12 cellular contexts compared by ENCODE assay signal in genomic region chr1:15682886-15683410, GRCh38. TPM values are rescaled to one million over a fixed set of nuclear protein-coding genes. Genes with fewer than 3 reads are reported as not detected.
DNase-seq lines count a peak whose midpoint lies in the region; ATAC-seq, FAIRE-seq and TF ChIP-seq lines count a peak whose summit lies in the region.
"Had no signal": no experiment of that assay in that cellular context is flagged by ENCODE, and none has a peak within 500 bp of the region (broad histone marks: within the 10 kb centered on the region; RNA-seq: fewer than 3 reads in every experiment).

No MANE protein-coding gene starts in this region.

- peaks cover 3% of the 10 kb centered on the region for H3K36me3 Mint-ChIP-seq in activated CD8-positive, alpha-beta memory T cell treated with anti-CD3 and anti-CD28 coated beads, Interleukin-2, amount 10 ng/mL, durations not matched to agents 7 days and 5 days
- peaks cover 7% of the 10 kb centered on the region for H3K36me3 Mint-ChIP-seq in activated T-helper 17 cell treated with anti-CD3 and anti-CD28 coated beads, Interleukin-2, amount 50 U/mL, for 72 hours (ENCODE audit: low read depth)

- no peak for ATAC-seq in activated CD8-positive, alpha-beta memory T cell treated with anti-CD3 and anti-CD28 coated beads, Interleukin-2, amount 10 ng/mL, durations not matched to agents 7 days and 5 days
- no peak for ATAC-seq in activated T-helper 17 cell treated with anti-CD3 and anti-CD28 coated beads, Interleukin-2, amount 50 U/mL, for 72 hours (replicated peaks)
- ATAC-seq in HG02870 (IDR thresholded peaks at IDR 0.05; ENCODE audit: unreplicated experiment): no peak

- H3K9me1 ChIP-seq in keratinocyte (ENCODE audit: control insufficient read depth, extremely low read depth, insufficient read depth, low read length): no peaks in the 10 kb centered on the region

- H3K27me3 Mint-ChIP-seq in activated CD8-positive, alpha-beta memory T cell treated with anti-CD3 and anti-CD28 coated beads, Interleukin-2, amount 10 ng/mL, durations not matched to agents 7 days and 5 days: no peaks in the 10 kb centered on the region
- H3K27me3 Mint-ChIP-seq in activated T-helper 17 cell treated with anti-CD3 and anti-CD28 coated beads, Interleukin-2, amount 50 U/mL, for 72 hours: no peaks in the 10 kb centered on the region

- WGBS in stomach, 5 donors: 83 to 93% (median 91%) methylated on average over 4 of the region's 4 CpGs

- peak overlapping the region; percentile 57 for H3K4me3 Mint-ChIP-seq in activated CD8-positive, alpha-beta memory T cell treated with anti-CD3 and anti-CD28 coated beads, Interleukin-2, amount 10 ng/mL, durations not matched to agents 7 days and 5 days
- peak overlapping the region; percentile 76 for H3K4me3 Mint-ChIP-seq in activated T-helper 17 cell treated with anti-CD3 and anti-CD28 coated beads, Interleukin-2, amount 50 U/mL, for 72 hours

- H3K4me2 ChIP-seq in keratinocyte (ENCODE audit: control insufficient read depth, extremely low read depth, insufficient read depth, low read depth, low read length): no peak overlapping the region

- intact Hi-C loops in stomach (cut with DNase I; ENCODE audit: low total_unique reads): no loop called here

- H3K4me1 ChIP-seq in keratinocyte (ENCODE audit: control insufficient read depth, extremely low read depth, insufficient read depth, low read length): peaks cover 55% of the 10 kb centered on the region
- peaks cover 14 to 62% (median 33%) of the 10 kb centered on the region in 4 donors for H3K4me1 ChIP-seq in stomach

- TF ChIP-seq CTCF in keratinocyte (optimal IDR thresholded peaks at IDR 0.05 in 1 of 3, IDR thresholded peaks at IDR 0.05 in 1 of 3, conservative IDR thresholded peaks at IDR 0.05 in 1 of 3; ENCODE audit: extremely low read depth in 1 of 3, insufficient read depth in 2 of 3, low read length in 3 of 3) (no peak), stomach (IDR thresholded peaks at IDR 0.05) (no peak)

- H3K79me2 ChIP-seq in keratinocyte (ENCODE audit: control insufficient read depth, insufficient read depth, low read length): peaks cover 38% of the 10 kb centered on the region

- TF ChIP-seq POLR2A in stomach (IDR thresholded peaks at IDR 0.05): no peak

- no peaks in the 10 kb centered on the region for H3K9me3 Mint-ChIP-seq in activated CD8-positive, alpha-beta memory T cell treated with anti-CD3 and anti-CD28 coated beads, Interleukin-2, amount 10 ng/mL, durations not matched to agents 7 days and 5 days (ENCODE audit: low read depth)
- no peaks in the 10 kb centered on the region for H3K9me3 Mint-ChIP-seq in activated T-helper 17 cell treated with anti-CD3 and anti-CD28 coated beads, Interleukin-2, amount 50 U/mL, for 72 hours

- peaks cover 39% of the 10 kb centered on the region for H3K4me1 Mint-ChIP-seq in activated CD8-positive, alpha-beta memory T cell treated with anti-CD3 and anti-CD28 coated beads, Interleukin-2, amount 10 ng/mL, durations not matched to agents 7 days and 5 days
- peaks cover 21% of the 10 kb centered on the region for H3K4me1 Mint-ChIP-seq in activated T-helper 17 cell treated with anti-CD3 and anti-CD28 coated beads, Interleukin-2, amount 50 U/mL, for 72 hours

- H3K36me3 ChIP-seq in keratinocyte (ENCODE audit: control insufficient read depth in 2 of 2, extremely low read depth in 1 of 2, insufficient read depth in 2 of 2, low read length in 2 of 2): no peaks in the 10 kb centered on the region
- H3K36me3 ChIP-seq in stomach: no peaks in the 10 kb centered on the region

- no peak overlapping the region for H2AFZ ChIP-seq in keratinocyte (ENCODE audit: control insufficient read depth, low read length)

- dilution Hi-C loops in keratinocyte (cut with MboI; ENCODE audit: extremely low pct_ligation_motif_present, low sequenced_read_pairs): no loop called here

- H3K9me3 ChIP-seq in keratinocyte (ENCODE audit: control insufficient read depth, low read depth, low read length) (no peaks in the 10 kb centered on the region), stomach (no peaks in the 10 kb centered on the region)

- CTCF ChIA-PET in activated CD8-positive, alpha-beta memory T cell treated with anti-CD3 and anti-CD28 coated beads, Interleukin-2, amount 10 ng/mL, durations not matched to agents 7 days and 5 days (lab: Charles Lee): no interaction called here

- H3K4me3 ChIP-seq in keratinocyte (ENCODE audit: control insufficient read depth in 2 of 3, extremely low read depth in 1 of 3, insufficient read depth in 2 of 3, low read depth in 1 of 3, low read length in 3 of 3) (no peak overlapping the region), stomach (peak overlapping the region in 1 of 4 donors; percentile 60)

- no peak overlapping the region for H3K9ac ChIP-seq in keratinocyte (ENCODE audit: control insufficient read depth, extremely low read depth, insufficient read depth, low read length)

- H3K27me3 ChIP-seq in keratinocyte (ENCODE audit: control insufficient read depth, extremely low read depth, insufficient read depth, low read length) (no peaks in the 10 kb centered on the region), stomach (no peaks in the 10 kb centered on the region)

- no peak for DNase-seq in activated CD8-positive, alpha-beta memory T cell treated with anti-CD3 and anti-CD28 coated beads, Interleukin-2, amount 10 ng/mL, durations not matched to agents 7 days and 5 days
- DNase-seq in activated CD8-positive, alpha-beta memory T cell treated with anti-CD3 and anti-CD28 coated beads, Interleukin-2, amount 50 U/mL, for 4 hours: no peak
- DNase-seq in keratinocyte (ENCODE audit: low read depth, low spot score) (no peak), stomach (no peak), DMS79 (lab: John Stamatoyannopoulos, UW) (no peak), HPDE6-E6E7 (ENCODE audit: extremely low spot score) (no peak)
- DNase-seq: NCI-H524, retina had no signal

- peaks cover 3% of the 10 kb centered on the region for H4K20me1 ChIP-seq in keratinocyte (ENCODE audit: control insufficient read depth, extremely low read depth, insufficient read depth, low read length)

- H3K27ac ChIP-seq in keratinocyte (ENCODE audit: control insufficient read depth, insufficient read depth, low read length): peak overlapping the region; percentile 93
- peak overlapping the region in 4 of 5 donors; percentile 94 to 99 (median 96) for H3K27ac ChIP-seq in stomach

- H3K27ac Mint-ChIP-seq in activated CD8-positive, alpha-beta memory T cell treated with anti-CD3 and anti-CD28 coated beads, Interleukin-2, amount 10 ng/mL, durations not matched to agents 7 days and 5 days: peak overlapping the region; percentile 80
- peak overlapping the region; percentile 93 for H3K27ac Mint-ChIP-seq in activated T-helper 17 cell treated with anti-CD3 and anti-CD28 coated beads, Interleukin-2, amount 50 U/mL, for 72 hours

- no peak for TF ChIP-seq EP300 in stomach (IDR thresholded peaks at IDR 0.05)

- FAIRE-seq in keratinocyte (lab: Jason Lieb, UNC): no peak
- FAIRE-seq: endometrium, GM19239 had no signal

RNA-seq across cellular contexts. Expression of gene PLEKHM2, which starts 1.2 kb away (rescaled TPM):
- total RNA-seq in activated CD8-positive, alpha-beta memory T cell treated with anti-CD3 and anti-CD28 coated beads, Interleukin-2, amount 10 ng/mL, durations not matched to agents 7 days and 5 days: 10 to 100 TPM; 55.7 to 63.2 TPM
- total RNA-seq in activated T-helper 17 cell treated with anti-CD3 and anti-CD28 coated beads, Interleukin-2, amount 50 U/mL, for 72 hours: 10 to 100 TPM; 32.2 to 50.5 TPM
- polyA plus RNA-seq in keratinocyte (30.0 to 51.0 TPM (median 32.1 TPM) in 3 replicates), stomach (10 to 100 TPM; 19.3 to 33.9 (median 25.2) TPM)
- 31.2 TPM for polyA plus RNA-seq in keratinocyte (2011; ENCODE audit: low read depth)
- 28.5 and 57.5 TPM in 2 replicates for polyA plus RNA-seq in keratinocyte (2011; cell fraction: cytosol; rRNA removed)
- polyA plus RNA-seq in keratinocyte (2011; cell fraction: nucleus; rRNA removed): 64.1 and 80.9 TPM in 2 replicates
- polyA plus RNA-seq in keratinocyte (2012; ENCODE audit: low replicate concordance): 45.4 and 57.8 TPM in 2 replicates
- 34.5 to 129 TPM (median 53.2 TPM) in 3 replicates for polyA minus RNA-seq in keratinocyte
- 82.5 TPM for polyA minus RNA-seq in keratinocyte (2011; cell fraction: cytosol; rRNA and poly(A)+ RNA removed)
- polyA minus RNA-seq in keratinocyte (2011; cell fraction: nucleus; rRNA and poly(A)+ RNA removed): 39.5 and 39.7 TPM in 2 replicates
- total RNA-seq in stomach: 10 to 100 TPM; 22.3 to 63.0 (median 36.2) TPM

RNA-seq across cellular contexts. Expression of gene SLC25A34, which starts 53.1 kb away (rescaled TPM):
- total RNA-seq in activated CD8-positive, alpha-beta memory T cell treated with anti-CD3 and anti-CD28 coated beads, Interleukin-2, amount 10 ng/mL, durations not matched to agents 7 days and 5 days: under 1 TPM; 0.82 to 0.88 TPM
- 1 to 10 TPM in 1 of 2 donors, under 1 TPM in 1; 0.90 to 1.6 TPM for total RNA-seq in activated T-helper 17 cell treated with anti-CD3 and anti-CD28 coated beads, Interleukin-2, amount 50 U/mL, for 72 hours
- 0.28 to 0.80 TPM (median 0.46 TPM) in 3 replicates for polyA plus RNA-seq in keratinocyte
- polyA plus RNA-seq in keratinocyte (2011; ENCODE audit: low read depth): 0.42 TPM
- 0.04 and 0.16 TPM in 2 replicates for polyA plus RNA-seq in keratinocyte (2011; cell fraction: cytosol; rRNA removed)
- polyA plus RNA-seq in keratinocyte (2011; cell fraction: nucleus; rRNA removed): 2.4 and 3.6 TPM in 2 replicates
- polyA plus RNA-seq in keratinocyte (2012; ENCODE audit: low replicate concordance): 0.23 and 0.82 TPM in 2 replicates
- 0.10 to 0.77 TPM (median 0.26 TPM) in 3 replicates for polyA minus RNA-seq in keratinocyte
- not detected for polyA minus RNA-seq in keratinocyte (2011; cell fraction: cytosol; rRNA and poly(A)+ RNA removed)
- 1.3 and 1.4 TPM in 2 replicates for polyA minus RNA-seq in keratinocyte (2011; cell fraction: nucleus; rRNA and poly(A)+ RNA removed)
- total RNA-seq in stomach: 10 to 100 TPM in 2 of 5 donors, 1 to 10 TPM in 2, not detected in 1; 1.8 to 16.9 (median 7.5) TPM
- polyA plus RNA-seq in stomach: 1 to 10 TPM in 2 of 3 donors, under 1 TPM in 1; 0.75 to 4.1 (median 1.9) TPM

RNA-seq across cellular contexts. Expression of gene TMEM82, which starts 59.4 kb away (rescaled TPM):
- total RNA-seq in activated CD8-positive, alpha-beta memory T cell treated with anti-CD3 and anti-CD28 coated beads, Interleukin-2, amount 10 ng/mL, durations not matched to agents 7 days and 5 days: not detected
- not detected for total RNA-seq in activated T-helper 17 cell treated with anti-CD3 and anti-CD28 coated beads, Interleukin-2, amount 50 U/mL, for 72 hours
- not detected in 3 replicates for polyA plus RNA-seq in keratinocyte
- not detected for polyA plus RNA-seq in keratinocyte (2011; ENCODE audit: low read depth)
- not detected in 2 replicates for polyA plus RNA-seq in keratinocyte (2011; cell fraction: cytosol; rRNA removed)
- polyA plus RNA-seq in keratinocyte (2011; cell fraction: nucleus; rRNA removed): not detected in 2 replicates
- not detected in 2 replicates for polyA plus RNA-seq in keratinocyte (2012; ENCODE audit: low replicate concordance)
- not detected in 3 replicates for polyA minus RNA-seq in keratinocyte
- polyA minus RNA-seq in keratinocyte (2011; cell fraction: cytosol; rRNA and poly(A)+ RNA removed): not detected
- polyA minus RNA-seq in keratinocyte (2011; cell fraction: nucleus; rRNA and poly(A)+ RNA removed): not detected in 2 replicates
- 1 to 10 TPM in 2 of 5 donors, not detected in 3; 2.2 to 4.9 TPM for total RNA-seq in stomach
- under 1 TPM in 2 of 3 donors, not detected in 1; 0.10 to 0.75 TPM for polyA plus RNA-seq in stomach
